ENCODE assay signal across 1 cellular context in genomic region chr1:15915991-15916390, GRCh38.
TF ChIP-seq lines count a peak whose summit lies in the region.

No MANE protein-coding gene starts in this region.

TF ChIP-seq in WTC11, 78 proteins besides CTCF, POLR2A, EP300 and RAD21 (continued from another document):
- TF ChIP-seq ESRRA (CRISPR knock-in tag; IDR thresholded peaks at IDR 0.05; ENCODE audit: borderline replicate concordance) (no peak), ZBTB21 (CRISPR knock-in tag; IDR thresholded peaks at IDR 0.05; ENCODE audit: borderline replicate concordance) (no peak)
